16 cellular contexts compared by ENCODE assay signal in the genomic region with DNA sequence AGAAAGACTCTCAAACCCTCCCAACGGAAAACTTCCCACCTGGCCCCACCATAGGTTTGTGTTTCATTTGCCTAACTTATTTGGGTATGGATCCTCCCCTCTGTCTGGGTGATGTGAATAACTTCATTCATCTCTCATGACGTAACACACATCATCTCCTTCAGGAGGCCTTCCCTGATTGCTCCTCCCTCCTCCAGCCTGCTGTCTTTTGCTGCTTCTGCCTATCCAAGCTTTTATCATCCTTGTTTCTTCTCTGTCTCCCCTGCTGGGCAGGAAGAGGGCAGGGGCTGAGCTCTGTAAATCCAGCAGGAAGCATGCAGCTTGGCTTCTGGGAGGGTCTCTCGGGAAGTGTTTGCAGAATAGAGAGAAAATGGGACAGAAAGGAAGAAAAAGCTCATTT.
DNase-seq lines count a peak whose midpoint lies in the region; TF ChIP-seq lines count a peak whose summit lies in the region.
"Had no signal": no experiment of that assay in that cellular context is flagged by ENCODE, and none has a peak within 500 bp of the region (broad histone marks: within the 10 kb centered on the region; RNA-seq: fewer than 3 reads in every experiment).

No MANE protein-coding gene starts in this region.

- H3K27ac Mint-ChIP-seq in type B pancreatic cell, result no peak overlapping the region
- H3K27ac Mint-ChIP-seq: CD4-positive, alpha-beta memory T cell had no signal

- H3K36me3 Mint-ChIP-seq in type B pancreatic cell, result no peaks in the 10 kb centered on the region
- H3K36me3 Mint-ChIP-seq: CD4-positive, alpha-beta memory T cell had no signal

- DNase-seq in islet precursor cell (peak; percentile 66), type B pancreatic cell (ENCODE audit: extremely low spot score, unreplicated experiment) (no peak), GOT3 (lab: John Stamatoyannopoulos, UW) (no peak), CD1c-positive myeloid dendritic cell (ENCODE audit: extremely low spot score) (no peak)
- DNase-seq in activated CD8-positive, alpha-beta memory T cell treated with anti-CD3 and anti-CD28 coated beads for 24 hours, result no peak
- DNase-seq: CD4-positive, alpha-beta memory T cell; KG1; NCI-H1436 treated with DMSO at 0.1 percent for 48 hours; NCI-H2081 treated with DMSO at 0.1 percent for 48 hours; NCI-H2227 treated with DMSO at 0.1 percent for 48 hours; NCI-H524 treated with DMSO at 0.1 percent for 48 hours; RPMI8226; SIG-M5 had no signal

- H3K4me1 ChIP-seq in HUES48 (ENCODE audit: control insufficient read depth, insufficient read depth, low read length), result peaks cover 45% of the 10 kb centered on the region

- peaks cover 31% of the 10 kb centered on the region for H3K4me1 Mint-ChIP-seq in type B pancreatic cell (ENCODE audit: unreplicated experiment)

- H3K9me3 Mint-ChIP-seq in type B pancreatic cell, result no peaks in the 10 kb centered on the region

- H3K4me3 ChIP-seq in HUES48 (ENCODE audit: low read depth, low read length), result no peak overlapping the region

- peaks cover 14% of the 10 kb centered on the region for H3K27me3 Mint-ChIP-seq in type B pancreatic cell

- H3K9me3 ChIP-seq in HUES48 (ENCODE audit: control insufficient read depth, insufficient read depth, low read length), result no peaks in the 10 kb centered on the region
- H3K9me3 ChIP-seq: BE2C had no signal

- no peak overlapping the region for H3K9ac ChIP-seq in HUES48 (ENCODE audit: low read depth, low read length)

- no peaks in the 10 kb centered on the region for H3K36me3 ChIP-seq in HUES48 (ENCODE audit: control insufficient read depth, insufficient read depth, low read length)
- H3K36me3 ChIP-seq: BE2C had no signal

- TF ChIP-seq CTCF in VCaP (conservative IDR thresholded peaks at IDR 0.05) (no peak), type B pancreatic cell (conservative IDR thresholded peaks at IDR 0.05) (no peak)

- peak overlapping the region; percentile 32 for H3K4me3 Mint-ChIP-seq in type B pancreatic cell

- peaks cover 21% of the 10 kb centered on the region for H3K27me3 ChIP-seq in HUES48 (ENCODE audit: control insufficient read depth, insufficient read depth, low read length)
- H3K27me3 ChIP-seq: BE2C had no signal

- H3K27ac ChIP-seq in HUES48 (ENCODE audit: low read depth, low read length) (peak overlapping the region; percentile 26), VCaP (0 out of 2 replicates have a peak overlapping the region, but pooled peaks have one; percentile 95)
